In genomic region chr17:73956595-73957465, GRCh38 we compare ENCODE assay signal across 8 cellular contexts.
A peak's percentile ranks its signal among the peaks of the same experiment; 100 is the strongest.
DNase-seq lines count a peak whose midpoint lies in the region; ATAC-seq and TF ChIP-seq lines count a peak whose summit lies in the region.

No MANE protein-coding gene starts in this region.

- H3K27ac Mint-ChIP-seq in activated CD4-positive, alpha-beta T cell treated with anti-CD3 and anti-CD28 coated beads, Interleukin-2, amount 10 ng/mL, durations not matched to agents 24 days and 14 days, result no peak overlapping the region
- H3K27ac Mint-ChIP-seq in endodermal cell (peak overlapping the region; percentile 69), nephron progenitor cell (no peak overlapping the region)

- no peaks in the 10 kb centered on the region for H3K9me3 Mint-ChIP-seq in activated CD4-positive, alpha-beta T cell treated with anti-CD3 and anti-CD28 coated beads, Interleukin-2, amount 10 ng/mL, durations not matched to agents 24 days and 14 days
- H3K9me3 Mint-ChIP-seq in endodermal cell, result peaks cover 27% of the 10 kb centered on the region
- H3K9me3 Mint-ChIP-seq in nephron progenitor cell, result peaks cover 17% of the 10 kb centered on the region

- H3K36me3 ChIP-seq in endodermal cell (ENCODE audit: control insufficient read depth, insufficient read depth, low read length), result no peaks in the 10 kb centered on the region
- H3K36me3 ChIP-seq in gastroesophageal sphincter, result no peaks in the 10 kb centered on the region

- DNase-seq in NCI-H1417 (lab: John Stamatoyannopoulos, UW) (peak; percentile 39 to 71 (median 65)), NCI-H1417 treated with DMSO at 0.1 percent for 48 hours (lab: John Stamatoyannopoulos, UW) (no peak), NCI-H1048 (lab: John Stamatoyannopoulos, UW) (peak; percentile 50), endodermal cell (peak; percentile 99), nephron progenitor cell (peak; percentile 81), ureter (ENCODE audit: low spot score) (peak; percentile 63)
- DNase-seq in activated CD4-positive, alpha-beta T cell treated with anti-CD3 and anti-CD28 coated beads, Interleukin-2, amount 10 ng/mL, durations not matched to agents 24 days and 14 days, result peak; percentile 77

- intact Hi-C loops in activated CD4-positive, alpha-beta T cell treated with anti-CD3 and anti-CD28 coated beads, Interleukin-2, amount 10 ng/mL, durations not matched to agents 24 days and 14 days (cut with micrococcal nuclease), result no loop called here

- no peak for TF ChIP-seq EP300 in gastroesophageal sphincter (IDR thresholded peaks at IDR 0.05)

- no peak overlapping the region for H3K9ac ChIP-seq in endodermal cell (ENCODE audit: extremely low read depth, low read length, poor library complexity, severe bottlenecking)

- TF ChIP-seq CTCF in endodermal cell (conservative IDR thresholded peaks at IDR 0.05) (peak; percentile 92), nephron progenitor cell (IDR thresholded peaks at IDR 0.05) (peak; percentile 63), gastroesophageal sphincter (IDR thresholded peaks at IDR 0.05) (peak in 1 of 4 experiments; percentile 23)

- H3K4me3 ChIP-seq in endodermal cell (ENCODE audit: low read length) (no peak overlapping the region), gastroesophageal sphincter (no peak overlapping the region)

- H3K27me3 ChIP-seq in endodermal cell (ENCODE audit: control insufficient read depth, insufficient read depth, low read length, poor library complexity, severe bottlenecking) (peaks cover 11% of the 10 kb centered on the region), gastroesophageal sphincter (peaks cover 49% of the 10 kb centered on the region)

- no peak for TF ChIP-seq POLR2A in gastroesophageal sphincter (IDR thresholded peaks at IDR 0.05)

- ATAC-seq in gastroesophageal sphincter, result no peak

- H3K27ac ChIP-seq in endodermal cell (ENCODE audit: low read depth, low read length) (no peak overlapping the region), gastroesophageal sphincter (no peak overlapping the region)

- 73 to 74% methylated on average over 9 to 15 of the region's 15 CpGs for WGBS in endodermal cell (ENCODE audit: insufficient coverage in 1 of 2, insufficient read length in 1 of 2), 2 experiments
- 64 to 65% methylated on average over 7 of the region's 15 CpGs for WGBS in gastroesophageal sphincter (ENCODE audit: low coverage in 1 of 2), 2 donors

- H3K9me3 ChIP-seq in endodermal cell (ENCODE audit: control insufficient read depth, low read length) (peaks cover 32% of the 10 kb centered on the region), gastroesophageal sphincter (no peaks in the 10 kb centered on the region)

- H3K4me1 Mint-ChIP-seq in activated CD4-positive, alpha-beta T cell treated with anti-CD3 and anti-CD28 coated beads, Interleukin-2, amount 10 ng/mL, durations not matched to agents 24 days and 14 days, result no peaks in the 10 kb centered on the region
- H3K4me1 Mint-ChIP-seq in endodermal cell (peaks cover 22% of the 10 kb centered on the region), nephron progenitor cell (peaks cover 5% of the 10 kb centered on the region)

- peaks cover 7% of the 10 kb centered on the region for H3K27me3 Mint-ChIP-seq in activated CD4-positive, alpha-beta T cell treated with anti-CD3 and anti-CD28 coated beads, Interleukin-2, amount 10 ng/mL, durations not matched to agents 24 days and 14 days
- H3K27me3 Mint-ChIP-seq in endodermal cell (ENCODE audit: insufficient read depth) (peaks cover 23% of the 10 kb centered on the region), nephron progenitor cell (ENCODE audit: low read depth, poor library complexity) (peaks cover 19% of the 10 kb centered on the region)

- H3K4me1 ChIP-seq in endodermal cell (ENCODE audit: control insufficient read depth, insufficient read depth, low read length) (peaks cover 12% of the 10 kb centered on the region), gastroesophageal sphincter (peaks cover 0 to 13% (median 9%) of the 10 kb centered on the region in 3 donors)

- no peak overlapping the region for H3K4me3 Mint-ChIP-seq in activated CD4-positive, alpha-beta T cell treated with anti-CD3 and anti-CD28 coated beads, Interleukin-2, amount 10 ng/mL, durations not matched to agents 24 days and 14 days
- H3K4me3 Mint-ChIP-seq in endodermal cell (no peak overlapping the region), nephron progenitor cell (no peak overlapping the region)

- no peaks in the 10 kb centered on the region for H3K36me3 Mint-ChIP-seq in activated CD4-positive, alpha-beta T cell treated with anti-CD3 and anti-CD28 coated beads, Interleukin-2, amount 10 ng/mL, durations not matched to agents 24 days and 14 days (ENCODE audit: low read depth)
- H3K36me3 Mint-ChIP-seq in endodermal cell (ENCODE audit: low read depth) (peaks cover 4% of the 10 kb centered on the region), nephron progenitor cell (ENCODE audit: low read depth) (peaks cover 6% of the 10 kb centered on the region)
